1 cellular context compared by ENCODE assay signal in the genomic region with DNA sequence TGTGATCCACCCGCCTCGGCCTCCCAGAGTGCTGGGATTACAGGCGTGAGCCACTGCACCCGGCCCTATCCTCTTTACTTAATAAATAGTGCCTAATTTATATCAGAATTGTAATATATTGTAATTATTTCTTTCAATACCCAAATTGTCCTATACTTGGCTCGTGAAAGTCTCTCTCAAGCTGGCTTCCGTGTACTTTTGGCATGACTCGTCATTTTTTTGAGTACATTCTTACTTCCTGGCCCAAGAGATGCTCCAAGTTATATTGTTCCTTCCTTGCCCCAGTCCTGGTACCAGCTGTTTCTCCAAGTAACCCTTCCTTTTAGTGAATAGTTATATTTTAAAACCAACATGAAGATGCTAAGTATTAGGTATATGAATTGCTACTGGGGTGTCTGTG.
TF ChIP-seq lines count a peak whose summit lies in the region.

No MANE protein-coding gene starts in this region.

TF ChIP-seq in H1, 55 proteins besides CTCF, POLR2A, EP300 and RAD21:
- TF ChIP-seq POLR2AphosphoS5 (IDR thresholded peaks at IDR 0.05; ENCODE audit: low read depth, low read length) (no peak), RFX5 (IDR thresholded peaks at IDR 0.05; ENCODE audit: borderline replicate concordance, low read depth, low read length) (no peak), GTF2F1 (IDR thresholded peaks at IDR 0.05; ENCODE audit: borderline replicate concordance, low read depth, low read length) (no peak), JUN (IDR thresholded peaks at IDR 0.05; ENCODE audit: low read depth, low read length) (no peak), SIRT6 (IDR thresholded peaks at IDR 0.05; ENCODE audit: low read length) (no peak), TEAD4 (IDR thresholded peaks at IDR 0.05; ENCODE audit: low read depth, low read length) (no peak)
- TF ChIP-seq, protein P1, sequence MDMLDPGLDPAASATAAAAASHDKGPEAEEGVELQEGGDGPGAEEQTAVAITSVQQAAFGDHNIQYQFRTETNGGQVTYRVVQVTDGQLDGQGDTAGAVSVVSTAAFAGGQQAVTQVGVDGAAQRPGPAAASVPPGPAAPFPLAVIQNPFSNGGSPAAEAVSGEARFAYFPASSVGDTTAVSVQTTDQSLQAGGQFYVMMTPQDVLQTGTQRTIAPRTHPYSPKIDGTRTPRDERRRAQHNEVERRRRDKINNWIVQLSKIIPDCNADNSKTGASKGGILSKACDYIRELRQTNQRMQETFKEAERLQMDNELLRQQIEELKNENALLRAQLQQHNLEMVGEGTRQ (IDR thresholded peaks at IDR 0.05; ENCODE audit: low read length): no peak
- TF ChIP-seq, protein P2, sequence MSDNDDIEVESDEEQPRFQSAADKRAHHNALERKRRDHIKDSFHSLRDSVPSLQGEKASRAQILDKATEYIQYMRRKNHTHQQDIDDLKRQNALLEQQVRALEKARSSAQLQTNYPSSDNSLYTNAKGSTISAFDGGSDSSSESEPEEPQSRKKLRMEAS (IDR thresholded peaks at IDR 0.05): no peak
